Comparison of ENCODE assay signal across 8 cellular contexts in the genomic region with DNA sequence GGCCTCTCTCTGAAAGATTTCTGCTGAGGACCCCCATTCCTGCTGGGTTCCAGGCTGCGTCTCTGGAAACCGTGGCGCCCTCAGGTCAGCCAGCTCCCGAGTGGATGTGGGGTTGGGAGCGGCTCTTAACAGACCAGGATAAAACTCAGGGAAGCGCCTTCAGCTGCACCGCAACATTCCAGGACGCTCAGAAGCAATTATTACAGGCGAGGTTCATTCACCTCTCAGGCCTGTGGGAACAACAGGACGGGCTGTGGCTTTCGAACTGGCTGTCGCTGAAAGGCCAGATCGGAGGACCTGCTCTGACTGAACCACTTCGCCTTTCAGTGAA. TPM values are rescaled to one million over a fixed set of nuclear protein-coding genes. Genes with fewer than 3 reads are reported as not detected.
DNase-seq lines count a peak whose midpoint lies in the region; ATAC-seq, FAIRE-seq and TF ChIP-seq lines count a peak whose summit lies in the region.

No MANE protein-coding gene starts in this region.

- peaks cover 10 to 18% of the 10 kb centered on the region in 2 donors for H3K4me1 ChIP-seq in adrenal gland (replicated peaks in 1 of 2)
- peaks cover 7 to 9% of the 10 kb centered on the region in 2 donors for H3K4me1 ChIP-seq in kidney (ENCODE audit: control insufficient read depth in 1 of 2, insufficient read depth in 1 of 2, low read depth in 1 of 2, low read length in 2 of 2)

- H3K36me3 ChIP-seq in adrenal gland (replicated peaks in 1 of 2) (no peaks in the 10 kb centered on the region), kidney (ENCODE audit: control insufficient read depth in 1 of 2, insufficient read depth in 2 of 2, low read length in 2 of 2) (no peaks in the 10 kb centered on the region)

- H3K4me1 Mint-ChIP-seq in stimulated activated naive B cell treated with anti-CD40 and anti-IgM and Interleukin-4, amounts not matched to agents 10 μg/mL and 1 μg/mL and 100 μg/mL, for 72 hours: peaks cover 5 to 13% of the 10 kb centered on the region in 2 donors

- H3K9me3 Mint-ChIP-seq in stimulated activated naive B cell treated with anti-CD40 and anti-IgM and Interleukin-4, amounts not matched to agents 10 μg/mL and 1 μg/mL and 100 μg/mL, for 72 hours: no peaks in the 10 kb centered on the region

- peak overlapping the region; percentile 89 to 91 for H3K4me3 Mint-ChIP-seq in stimulated activated naive B cell treated with anti-CD40 and anti-IgM and Interleukin-4, amounts not matched to agents 10 μg/mL and 1 μg/mL and 100 μg/mL, for 72 hours

- H3K9ac ChIP-seq in kidney (ENCODE audit: low read length in 2 of 2): peak overlapping the region; percentile 44 to 69

- TF ChIP-seq CTCF in adrenal gland (IDR thresholded peaks at IDR 0.05) (no peak), kidney (IDR thresholded peaks at IDR 0.05; ENCODE audit: borderline replicate concordance, extremely low read depth, insufficient read depth) (no peak)

- no peaks in the 10 kb centered on the region for H3K36me3 Mint-ChIP-seq in stimulated activated naive B cell treated with anti-CD40 and anti-IgM and Interleukin-4, amounts not matched to agents 10 μg/mL and 1 μg/mL and 100 μg/mL, for 72 hours

- intact Hi-C loops in adrenal gland (cut with DNase I): no loop called here
- intact Hi-C loops in kidney (cut with DNase I): no loop called here

- no peak overlapping the region for H3K27ac Mint-ChIP-seq in stimulated activated naive B cell treated with anti-CD40 and anti-IgM and Interleukin-4, amounts not matched to agents 10 μg/mL and 1 μg/mL and 100 μg/mL, for 72 hours

- H3K4me3 ChIP-seq in adrenal gland: peak overlapping the region in 2 of 4 donors; percentile 57 to 69
- H3K4me3 ChIP-seq in kidney (ENCODE audit: low read length in 2 of 2): peak overlapping the region; percentile 82 to 91

- no peaks in the 10 kb centered on the region for H3K27me3 ChIP-seq in adrenal gland

- no peak for FAIRE-seq in kidney (lab: Jason Lieb, UNC)

- no peak for TF ChIP-seq POLR2A in adrenal gland (IDR thresholded peaks at IDR 0.05)

- H3K27ac ChIP-seq in adrenal gland (peak overlapping the region in 4 of 5 donors; percentile 62 to 82 (median 72)), kidney (ENCODE audit: low read depth in 2 of 2, low read length in 2 of 2) (peak overlapping the region in 1 of 2 donors; percentile 82)

- ATAC-seq in HG03575 (IDR thresholded peaks at IDR 0.05; ENCODE audit: extremely low read depth, insufficient number of reproducible peaks, low FRiP score, unreplicated experiment) (peak; percentile 18), GM19463 (IDR thresholded peaks at IDR 0.05; ENCODE audit: unreplicated experiment) (no peak)
- ATAC-seq in stimulated activated naive B cell treated with anti-CD40 and anti-IgM and Interleukin-4, amounts not matched to agents 10 μg/mL and 1 μg/mL and 100 μg/mL, for 72 hours (replicated peaks): no peak

- H3K9me3 ChIP-seq in adrenal gland (replicated peaks in 1 of 3) (no peaks in the 10 kb centered on the region), kidney (ENCODE audit: control insufficient read depth in 1 of 2, low read length in 2 of 2) (no peaks in the 10 kb centered on the region)

- peaks cover 10 to 19% of the 10 kb centered on the region in 2 donors for H3K27me3 Mint-ChIP-seq in stimulated activated naive B cell treated with anti-CD40 and anti-IgM and Interleukin-4, amounts not matched to agents 10 μg/mL and 1 μg/mL and 100 μg/mL, for 72 hours

- DNase-seq in adrenal gland (no peak), kidney (no peak), NCI-H82 treated with DMSO at 0.1 percent for 48 hours (lab: John Stamatoyannopoulos, UW; ENCODE audit: unreplicated experiment) (no peak), NCI-H774 (lab: John Stamatoyannopoulos, UW) (no peak)
- DNase-seq in stimulated activated naive B cell treated with anti-CD40 and anti-IgM and Interleukin-4, amounts not matched to agents 10 μg/mL and 1 μg/mL and 100 μg/mL, for 72 hours: no peak
- DNase-seq in activated CD8-positive, alpha-beta memory T cell treated with anti-CD3 and anti-CD28 coated beads, Interleukin-2, amount 50 U/mL, for 4 hours: no peak

- 10 to 19% (median 16%) methylated on average over 5 to 14 of the region's 14 CpGs for WGBS in adrenal gland, 4 donors

RNA-seq across cellular contexts. Expression of a gene that starts 0.4 kb away (rescaled TPM):
- total RNA-seq in adrenal gland (10 to 100 TPM in 1 of 8 donors, 1 to 10 TPM in 6, under 1 TPM in 1; 0.48 to 10.6 (median 4.8) TPM), kidney (12.6 TPM)
- polyA plus RNA-seq in adrenal gland (1 to 10 TPM in 2 of 3 donors, under 1 TPM in 1; 0.84 to 1.9 (median 1.8) TPM), kidney (ENCODE audit: insufficient read depth, low read depth, low replicate concordance) (1.7 TPM)
